Comparison of ENCODE assay signal across 8 cellular contexts in the genomic region with DNA sequence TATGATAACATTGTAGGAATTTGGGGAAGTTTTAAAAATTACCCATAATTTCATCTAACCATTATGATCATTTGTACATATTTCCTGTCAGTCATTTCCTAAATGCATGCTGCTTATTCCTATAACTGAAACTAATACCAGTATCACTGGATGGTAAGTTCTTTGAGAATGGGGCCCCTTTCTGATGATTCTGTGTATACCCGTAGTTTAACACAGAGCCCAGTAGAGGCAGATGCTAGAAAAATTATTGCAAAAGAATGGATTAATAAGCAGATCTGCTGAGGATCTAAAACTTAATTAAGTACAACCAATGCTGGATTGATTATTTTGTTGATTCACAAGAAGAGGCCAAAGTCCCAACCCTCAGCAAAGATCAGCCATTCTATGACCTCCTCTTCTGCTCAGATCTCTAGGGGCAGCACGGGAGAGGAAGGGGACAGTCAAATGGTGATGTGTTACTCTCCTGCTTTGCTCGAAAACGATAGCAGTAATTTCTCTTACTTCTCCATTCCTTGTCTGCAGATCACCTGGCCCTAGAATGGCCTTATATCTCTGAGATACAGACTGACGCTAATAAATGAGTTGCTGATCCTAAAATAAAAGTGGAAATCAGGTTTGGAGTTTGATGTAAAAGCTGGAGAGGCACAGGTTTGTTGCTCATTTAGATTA.
DNase-seq lines count a peak whose midpoint lies in the region; ATAC-seq and TF ChIP-seq lines count a peak whose summit lies in the region.

No MANE protein-coding gene starts in this region.

- POLR2A ChIA-PET in WTC11 (lab: Charles Lee) = no interaction called here
- POLR2A ChIA-PET in GM10248 (lab: Yijun Ruan, JAX) = interaction anchor here (1.0 to 1.4 kb wide), 5 partner anchors 10 to 115 kb away, joined by 3 to 7 read pairs (median 3); no protein-coding TSS in a partner anchor

- H3K9me3 Mint-ChIP-seq in WTC11 = peaks cover 10% of the 10 kb centered on the region

- no peak overlapping the region for H3K4me3 Mint-ChIP-seq in WTC11

- 0 out of 2 replicates have a peak, but pooled peaks cover 2% of the 10 kb centered on the region for H3K27me3 Mint-ChIP-seq in WTC11 (ENCODE audit: low read depth)

- H3K4me1 Mint-ChIP-seq in WTC11 = peaks cover 40% of the 10 kb centered on the region

- no peaks in the 10 kb centered on the region for H3K27me3 ChIP-seq in muscle layer of colon (ENCODE audit: control insufficient read depth in 1 of 2, insufficient read depth in 2 of 2, low read length in 2 of 2)

- no peak overlapping the region for H3K9ac ChIP-seq in muscle layer of colon (ENCODE audit: low read length)

- no peaks in the 10 kb centered on the region for H3K36me3 ChIP-seq in muscle layer of colon (ENCODE audit: insufficient read depth, low read length)

- no peak overlapping the region for H3K4me3 ChIP-seq in muscle layer of colon (ENCODE audit: low read depth in 1 of 2, low read length in 2 of 2)

- peaks cover 3% of the 10 kb centered on the region; the same call in 1 of the 2 replicates for H3K36me3 Mint-ChIP-seq in WTC11

- no peak for DNase-seq in activated CD4-positive, CD25-positive, alpha-beta regulatory T cell (lab: John Stamatoyannopoulos, UW)
- DNase-seq in WTC11 (ENCODE audit: low spot score) = no peak
- DNase-seq in RKO (ENCODE audit: low spot score) = no peak
- no peak for DNase-seq in GM10248 (ENCODE audit: extremely low spot score)
- DNase-seq in NCI-H2107 treated with DMSO at 0.1 percent for 48 hours (lab: John Stamatoyannopoulos, UW; ENCODE audit: unreplicated experiment) = no peak

- TF ChIP-seq CTCF in WTC11 (IDR thresholded peaks at IDR 0.05) (no peak), GM10248 (IDR thresholded peaks at IDR 0.05; ENCODE audit: control extremely low read depth, extremely low read depth, low read depth, missing control alignments) (no peak)

- H3K4me1 ChIP-seq in muscle layer of colon (ENCODE audit: insufficient read depth, low read length) = peaks cover 12% of the 10 kb centered on the region

- peak overlapping the region; percentile 13 for H3K27ac ChIP-seq in muscle layer of colon (ENCODE audit: low read depth, low read length)

- CTCF ChIA-PET in WTC11 (lab: Charles Lee) (interaction anchor here (0.8 kb wide), 1 partner anchor 14 kb away, joined by 3 read pairs; no protein-coding TSS in a partner anchor), GM10248 (lab: Yijun Ruan, JAX) (interaction anchor here (1.0 to 2.5 kb wide), 8 partner anchors 9 to 274 kb away, joined by 3 to 13 read pairs (median 4); no protein-coding TSS in a partner anchor)

- no peaks in the 10 kb centered on the region for H3K9me3 ChIP-seq in muscle layer of colon (ENCODE audit: low read length)

- H3K27ac Mint-ChIP-seq in WTC11 = no peak overlapping the region

- peak; percentile 2 to 7 for ATAC-seq in activated CD4-positive, CD25-positive, alpha-beta regulatory T cell treated with anti-CD3 and anti-CD28 coated beads, Interleukin-2, amount 50 U/mL, for 24 hours
- ATAC-seq in HG02885 (IDR thresholded peaks at IDR 0.05; ENCODE audit: poor library complexity, unreplicated experiment) = peak; percentile 43
- peak; percentile 34; the same call in 1 of the 2 replicates for ATAC-seq in WTC11

TF ChIP-seq in WTC11, 78 proteins besides CTCF, POLR2A, EP300 and RAD21:
- TF ChIP-seq NFYB (CRISPR knock-in tag; conservative IDR thresholded peaks at IDR 0.05; ENCODE audit: low read depth) (no peak), CREB1 (CRISPR knock-in tag; IDR thresholded peaks at IDR 0.05) (no peak), ZNF416 (CRISPR knock-in tag; IDR thresholded peaks at IDR 0.05) (no peak), CBFB (CRISPR knock-in tag; IDR thresholded peaks at IDR 0.05; ENCODE audit: low read depth) (no peak), MAX (CRISPR knock-in tag; IDR thresholded peaks at IDR 0.05) (no peak), OVOL2 (CRISPR knock-in tag; IDR thresholded peaks at IDR 0.05; ENCODE audit: borderline replicate concordance) (no peak), E2F5 (CRISPR knock-in tag; IDR thresholded peaks at IDR 0.05) (no peak), AR (CRISPR knock-in tag; IDR thresholded peaks at IDR 0.05) (no peak), ZNF671 (CRISPR knock-in tag; IDR thresholded peaks at IDR 0.05) (no peak), ELF4 (CRISPR knock-in tag; IDR thresholded peaks at IDR 0.05; ENCODE audit: low read depth) (no peak), ZNF138 (CRISPR knock-in tag; conservative IDR thresholded peaks at IDR 0.05) (no peak), TP53 (CRISPR knock-in tag; IDR thresholded peaks at IDR 0.05) (no peak), FOXK1 (CRISPR knock-in tag; IDR thresholded peaks at IDR 0.05) (no peak), ETV6 (CRISPR knock-in tag; IDR thresholded peaks at IDR 0.05) (no peak), TEAD1 (CRISPR knock-in tag; IDR thresholded peaks at IDR 0.05) (no peak), ZNF396 (CRISPR knock-in tag; IDR thresholded peaks at IDR 0.05; ENCODE audit: borderline replicate concordance) (no peak), SMAD4 (CRISPR knock-in tag; IDR thresholded peaks at IDR 0.05) (no peak)
- TF ChIP-seq, protein P1, sequence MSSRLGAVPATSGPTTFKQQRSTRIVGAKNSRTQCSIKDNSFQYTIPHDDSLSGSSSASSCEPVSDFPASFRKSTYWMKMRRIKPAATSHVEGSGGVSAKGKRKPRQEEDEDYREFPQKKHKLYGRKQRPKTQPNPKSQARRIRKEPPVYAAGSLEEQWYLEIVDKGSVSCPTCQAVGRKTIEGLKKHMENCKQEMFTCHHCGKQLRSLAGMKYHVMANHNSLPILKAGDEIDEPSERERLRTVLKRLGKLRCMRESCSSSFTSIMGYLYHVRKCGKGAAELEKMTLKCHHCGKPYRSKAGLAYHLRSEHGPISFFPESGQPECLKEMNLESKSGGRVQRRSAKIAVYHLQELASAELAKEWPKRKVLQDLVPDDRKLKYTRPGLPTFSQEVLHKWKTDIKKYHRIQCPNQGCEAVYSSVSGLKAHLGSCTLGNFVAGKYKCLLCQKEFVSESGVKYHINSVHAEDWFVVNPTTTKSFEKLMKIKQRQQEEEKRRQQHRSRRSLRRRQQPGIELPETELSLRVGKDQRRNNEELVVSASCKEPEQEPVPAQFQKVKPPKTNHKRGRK (CRISPR knock-in tag; IDR thresholded peaks at IDR 0.05; ENCODE audit: borderline replicate concordance) = no peak
- TF ChIP-seq, protein P2, sequence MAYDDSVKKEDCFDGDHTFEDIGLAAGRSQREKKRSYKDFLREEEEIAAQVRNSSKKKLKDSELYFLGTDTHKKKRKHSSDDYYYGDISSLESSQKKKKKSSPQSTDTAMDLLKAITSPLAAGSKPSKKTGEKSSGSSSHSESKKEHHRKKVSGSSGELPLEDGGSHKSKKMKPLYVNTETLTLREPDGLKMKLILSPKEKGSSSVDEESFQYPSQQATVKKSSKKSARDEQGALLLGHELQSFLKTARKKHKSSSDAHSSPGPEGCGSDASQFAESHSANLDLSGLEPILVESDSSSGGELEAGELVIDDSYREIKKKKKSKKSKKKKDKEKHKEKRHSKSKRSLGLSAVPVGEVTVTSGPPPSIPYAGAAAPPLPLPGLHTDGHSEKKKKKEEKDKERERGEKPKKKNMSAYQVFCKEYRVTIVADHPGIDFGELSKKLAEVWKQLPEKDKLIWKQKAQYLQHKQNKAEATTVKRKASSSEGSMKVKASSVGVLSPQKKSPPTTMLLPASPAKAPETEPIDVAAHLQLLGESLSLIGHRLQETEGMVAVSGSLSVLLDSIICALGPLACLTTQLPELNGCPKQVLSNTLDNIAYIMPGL (CRISPR knock-in tag; IDR thresholded peaks at IDR 0.05) = no peak
- TF ChIP-seq, protein P3, sequence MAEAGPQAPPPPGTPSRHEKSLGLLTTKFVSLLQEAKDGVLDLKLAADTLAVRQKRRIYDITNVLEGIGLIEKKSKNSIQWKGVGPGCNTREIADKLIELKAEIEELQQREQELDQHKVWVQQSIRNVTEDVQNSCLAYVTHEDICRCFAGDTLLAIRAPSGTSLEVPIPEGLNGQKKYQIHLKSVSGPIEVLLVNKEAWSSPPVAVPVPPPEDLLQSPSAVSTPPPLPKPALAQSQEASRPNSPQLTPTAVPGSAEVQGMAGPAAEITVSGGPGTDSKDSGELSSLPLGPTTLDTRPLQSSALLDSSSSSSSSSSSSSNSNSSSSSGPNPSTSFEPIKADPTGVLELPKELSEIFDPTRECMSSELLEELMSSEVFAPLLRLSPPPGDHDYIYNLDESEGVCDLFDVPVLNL (CRISPR knock-in tag; IDR thresholded peaks at IDR 0.05; ENCODE audit: borderline replicate concordance, low read depth) = no peak
